14 cellular contexts compared by ENCODE assay signal in the genomic region with DNA sequence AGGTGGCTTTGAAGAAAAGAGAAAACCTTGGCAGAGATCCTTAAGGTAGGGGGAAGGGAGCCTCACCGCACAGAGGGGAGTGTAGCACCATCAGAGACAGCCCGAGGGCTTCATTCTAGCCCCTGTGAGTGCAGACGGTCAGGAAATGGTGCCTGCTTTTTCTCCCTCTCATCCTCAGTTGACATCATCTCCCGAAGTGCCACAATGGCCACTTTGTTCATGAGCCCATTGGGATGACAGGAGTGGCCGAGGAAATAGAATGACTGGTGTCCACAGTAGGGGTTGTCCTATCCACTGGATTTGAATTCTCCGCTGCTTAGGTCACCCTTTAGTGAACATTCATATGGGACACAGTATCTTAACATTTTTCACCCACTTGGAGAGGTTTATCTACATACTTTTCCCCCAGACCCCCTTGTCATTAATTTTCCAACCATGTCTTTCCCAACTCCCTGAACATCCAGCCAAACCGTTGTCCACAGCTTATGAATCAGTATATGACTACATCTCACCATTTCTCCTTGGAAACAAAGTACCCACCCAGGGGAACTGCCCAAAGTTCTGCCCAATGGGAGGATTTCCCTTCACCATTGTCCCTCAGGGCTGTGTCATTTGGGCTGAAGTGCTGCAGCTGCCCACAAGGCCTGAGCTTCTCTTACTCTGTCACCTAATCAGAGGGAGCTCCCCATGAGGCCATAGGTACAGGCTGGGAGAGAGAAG.
DNase-seq lines count a peak whose midpoint lies in the region; ATAC-seq and TF ChIP-seq lines count a peak whose summit lies in the region.
"Had no signal": no experiment of that assay in that cellular context is flagged by ENCODE, and none has a peak within 500 bp of the region (broad histone marks: within the 10 kb centered on the region; RNA-seq: fewer than 3 reads in every experiment).

No MANE protein-coding gene starts in this region.

- no peaks in the 10 kb centered on the region for H3K27me3 ChIP-seq in mammary epithelial cell (ENCODE audit: insufficient read depth, low read length)
- H3K27me3 ChIP-seq in breast epithelium, result no peaks in the 10 kb centered on the region
- H3K27me3 ChIP-seq in colonic mucosa, result no peaks in the 10 kb centered on the region
- H3K27me3 ChIP-seq in testis, result no peaks in the 10 kb centered on the region

- H3K4me1 ChIP-seq in mammary epithelial cell (ENCODE audit: insufficient read depth, low read length) (peaks cover 5% of the 10 kb centered on the region), breast epithelium (no peaks in the 10 kb centered on the region), colonic mucosa (no peaks in the 10 kb centered on the region), testis (no peaks in the 10 kb centered on the region)

- H3K4me2 ChIP-seq in mammary epithelial cell (ENCODE audit: insufficient read depth, low read depth, low read length), result no peak overlapping the region

- H4K20me1 ChIP-seq in mammary epithelial cell (ENCODE audit: insufficient read depth, low read length), result no peaks in the 10 kb centered on the region

- CTCF ChIA-PET in mammary epithelial cell (lab: Charles Lee; ENCODE audit: low non-redundant PET), result no interaction called here

- in situ Hi-C loops in mammary epithelial cell (cut with MboI; ENCODE audit: low sequenced_read_pairs in 2 of 2), result no loop called here

- no peak overlapping the region for H3K4me3 ChIP-seq in mammary epithelial cell (replicated peaks in 1 of 3; ENCODE audit: insufficient read depth in 1 of 3, low read depth in 2 of 3, low read length in 3 of 3)
- no peak overlapping the region for H3K4me3 ChIP-seq in breast epithelium
- no peak overlapping the region for H3K4me3 ChIP-seq in colonic mucosa
- no peak overlapping the region for H3K4me3 ChIP-seq in testis

- H3K9me3 ChIP-seq in mammary epithelial cell (replicated peaks; ENCODE audit: insufficient read depth, low read length) (no peaks in the 10 kb centered on the region), breast epithelium (no peaks in the 10 kb centered on the region), colonic mucosa (no peaks in the 10 kb centered on the region), testis (no peaks in the 10 kb centered on the region)

- intact Hi-C loops in mammary epithelial cell (cut with micrococcal nuclease), result no loop called here
- intact Hi-C loops in breast epithelium (cut with DNase I; ENCODE audit: low total_unique reads), result no loop called here
- intact Hi-C loops in colonic mucosa (cut with DNase I), result no loop called here
- intact Hi-C loops in testis (cut with DNase I; ENCODE audit: low total_unique reads), result no loop called here

- H3K36me3 ChIP-seq in mammary epithelial cell (ENCODE audit: insufficient read depth, low read length) (no peaks in the 10 kb centered on the region), breast epithelium (no peaks in the 10 kb centered on the region), colonic mucosa (no peaks in the 10 kb centered on the region), testis (ENCODE audit: low read depth, missing control alignments) (no peaks in the 10 kb centered on the region)

- H3K79me2 ChIP-seq in mammary epithelial cell (ENCODE audit: insufficient read depth, low read length), result no peaks in the 10 kb centered on the region

- dilution Hi-C loops in mammary epithelial cell (cut with HindIII; ENCODE audit: low sequenced_read_pairs), result no loop called here

- 60% methylated on average over 6 of the region's 7 CpGs for WGBS in mammary epithelial cell (ENCODE audit: low coverage, missing lambda C conversion rate)
- 90 to 93% methylated on average over 7 of the region's 7 CpGs for WGBS in testis, 2 donors

- TF ChIP-seq POLR2A in breast epithelium (IDR thresholded peaks at IDR 0.05), result no peak
- no peak for TF ChIP-seq POLR2A in testis (IDR thresholded peaks at IDR 0.05)

- H3K9ac ChIP-seq in mammary epithelial cell (ENCODE audit: insufficient read depth, low read length) (no peak overlapping the region), colonic mucosa (ENCODE audit: low read depth in 2 of 2, low read length in 2 of 2) (no peak overlapping the region)

- H2AFZ ChIP-seq in mammary epithelial cell (ENCODE audit: low read depth, low read length), result no peak overlapping the region

- DNase-seq in mammary epithelial cell, result peak; percentile 20
- DNase-seq in breast epithelium (ENCODE audit: low spot score in 2 of 2), result no peak
- DNase-seq in colonic mucosa, result peak; percentile 11
- DNase-seq in kidney tubule cell (ENCODE audit: low spot score), result peak; percentile 2
- peak; percentile 4 for DNase-seq in testis
- DNase-seq in GF-D8 (lab: John Stamatoyannopoulos, UW), result no peak
- DNase-seq: CD4-positive, alpha-beta memory T cell; DND-41; mesendoderm; NCI-H1694; NCI-H446; T-helper 1 cell had no signal

- no peak overlapping the region for H3K27ac ChIP-seq in mammary epithelial cell (ENCODE audit: insufficient read depth, low read depth, low read length)
- H3K27ac ChIP-seq in breast epithelium, result no peak overlapping the region
- H3K27ac ChIP-seq in colonic mucosa, result no peak overlapping the region
- no peak overlapping the region for H3K27ac ChIP-seq in testis

- TF ChIP-seq CTCF in mammary epithelial cell (conservative IDR thresholded peaks at IDR 0.05 in 1 of 2, IDR thresholded peaks at IDR 0.05 in 1 of 2; ENCODE audit: extremely low read depth in 1 of 2, insufficient read depth in 1 of 2, low read depth in 1 of 2, low read length in 2 of 2), result no peak
- TF ChIP-seq CTCF in breast epithelium (IDR thresholded peaks at IDR 0.05), result no peak
- no peak for TF ChIP-seq CTCF in colonic mucosa (IDR thresholded peaks at IDR 0.05)
- no peak for TF ChIP-seq CTCF in testis (IDR thresholded peaks at IDR 0.05)

- BruUV-seq in mammary epithelial cell (replicated peaks; lab: Mats Ljungman, UMichigan), result no TSS peak

- ATAC-seq in HG02763 (IDR thresholded peaks at IDR 0.05; ENCODE audit: unreplicated experiment) (no peak), HG02884 (IDR thresholded peaks at IDR 0.05; ENCODE audit: unreplicated experiment) (no peak)

Comparison
In these comparisons a context has a peak if more than half of its experiments do, and no peak if none do; other contexts are left out.
1. DNase-seq: peak in mammary epithelial cell (single experiment), colonic mucosa (single experiment), kidney tubule cell (single experiment) and testis (single experiment); none in breast epithelium (0 of 2) and GF-D8 (single experiment).